In the genomic region with DNA sequence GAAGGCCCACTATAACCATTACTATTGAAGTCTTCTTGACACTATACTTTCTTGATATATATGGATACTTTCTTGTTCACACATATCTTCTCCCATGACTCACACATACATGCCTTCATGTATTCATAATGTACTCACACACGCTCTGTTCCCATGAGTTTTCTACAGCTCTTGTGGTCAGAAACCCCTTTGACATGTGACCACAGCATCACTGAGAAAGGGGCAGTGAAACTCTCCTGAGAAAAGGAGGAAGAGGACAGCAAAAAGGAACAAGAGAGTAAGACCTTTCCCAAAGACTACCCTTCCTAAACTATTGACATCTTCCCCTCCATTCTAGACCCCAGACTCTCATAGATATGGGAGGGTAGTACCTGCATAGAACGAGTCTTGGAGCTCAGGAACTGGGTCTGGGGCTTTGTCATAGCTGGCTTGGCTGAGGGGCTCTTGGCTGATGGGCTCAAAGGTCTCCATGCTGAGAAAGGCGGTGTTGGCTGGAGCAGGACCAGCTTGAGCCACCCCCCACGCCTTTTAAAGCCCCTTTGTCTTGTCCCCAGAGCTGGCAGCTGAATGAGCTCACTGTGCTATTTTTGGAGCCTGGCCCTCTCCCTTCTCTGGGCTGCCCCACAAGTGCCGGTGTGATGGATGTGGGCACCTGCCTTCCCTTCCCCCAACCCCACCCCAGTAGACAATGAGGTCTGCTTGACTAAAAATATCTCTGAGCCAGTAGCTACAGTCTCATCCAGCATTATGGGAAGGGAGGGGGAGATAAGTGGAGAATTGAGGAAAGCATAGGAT, we compare ENCODE assay signal across 12 cellular contexts. TPM values are rescaled to one million over a fixed set of nuclear protein-coding genes. Genes with fewer than 3 reads are reported as not detected.
A peak's percentile ranks its signal among the peaks of the same experiment; 100 is the strongest.
DNase-seq lines count a peak whose midpoint lies in the region; ATAC-seq and TF ChIP-seq lines count a peak whose summit lies in the region.
"Had no signal": no experiment of that assay in that cellular context is flagged by ENCODE, and none has a peak within 500 bp of the region (broad histone marks: within the 10 kb centered on the region; RNA-seq: fewer than 3 reads in every experiment).

No MANE protein-coding gene starts in this region.

- no peaks in the 10 kb centered on the region for H3K9me2 ChIP-seq in Karpas-422 (replicated peaks; ENCODE audit: insufficient read depth, low read length)

- in situ Hi-C loops in GM13977 (cut with MboI; ENCODE audit: low pct_unique_long_range_greater_than_20kb, low sequenced_read_pairs, unreplicated experiment): no loop called here

- WGBS in psoas muscle, 3 donors: 24 to 32% (median 25%) methylated on average over 5 of the region's 5 CpGs

- H3K36me3 Mint-ChIP-seq in chondrocyte (ENCODE audit: low read depth): no peaks in the 10 kb centered on the region

- peak overlapping the region; percentile 58 for H3K27ac Mint-ChIP-seq in chondrocyte (ENCODE audit: unreplicated experiment)

- ATAC-seq in psoas muscle: peak; percentile 71 to 81 (median 78)
- no peak for ATAC-seq in HG02642 (IDR thresholded peaks at IDR 0.05; ENCODE audit: poor library complexity, unreplicated experiment)
- ATAC-seq in HG03175 (IDR thresholded peaks at IDR 0.05; ENCODE audit: unreplicated experiment): no peak

- H3K36me3 ChIP-seq in Karpas-422 (ENCODE audit: insufficient read depth, low read length) (no peaks in the 10 kb centered on the region), psoas muscle (ENCODE audit: insufficient read depth in 1 of 2, low read depth in 1 of 2) (peaks cover 0 to 33% of the 10 kb centered on the region in 2 donors)
- H3K36me3 ChIP-seq: tibial nerve had no signal

- DNase-seq in GM13977 (ENCODE audit: low spot score) (peak; percentile 74), Karpas-422 (peak; percentile 34), chondrocyte (ENCODE audit: low spot score) (no peak), psoas muscle (peak; percentile 81 to 94), dermis blood vessel endothelial cell (no peak), NCI-H1048 (lab: John Stamatoyannopoulos, UW) (no peak)
- DNase-seq: activated T-cell treated with anti-CD3 and anti-CD28 coated beads, Interleukin-2, amount 50 U/mL, for 1 hour had no signal

- H3K9ac ChIP-seq in Karpas-422 (ENCODE audit: low read length): no peak overlapping the region

- no peak for TF ChIP-seq CTCF in GM13977 (IDR thresholded peaks at IDR 0.05; ENCODE audit: extremely low read depth, insufficient read depth, missing control alignments)
- TF ChIP-seq CTCF in chondrocyte (IDR thresholded peaks at IDR 0.05): no peak
- TF ChIP-seq CTCF in psoas muscle (IDR thresholded peaks at IDR 0.05): no peak

- H3K27me3 Mint-ChIP-seq in chondrocyte (ENCODE audit: low read depth): no peaks in the 10 kb centered on the region

- no peak overlapping the region for H3K4me3 Mint-ChIP-seq in chondrocyte (ENCODE audit: unreplicated experiment)

- H3K4me2 ChIP-seq in Karpas-422 (ENCODE audit: low read depth, low read length, poor library complexity, severe bottlenecking): no peak overlapping the region

- no peaks in the 10 kb centered on the region for H3K27me3 ChIP-seq in Karpas-422 (ENCODE audit: low read length)
- H3K27me3 ChIP-seq in psoas muscle (ENCODE audit: insufficient read depth in 3 of 3, low read length in 2 of 3): no peaks in the 10 kb centered on the region
- H3K27me3 ChIP-seq: tibial nerve had no signal

- H4K20me1 ChIP-seq in Karpas-422 (ENCODE audit: insufficient read depth, low read depth, low read length): no peaks in the 10 kb centered on the region

- H3K4me3 ChIP-seq in Karpas-422 (ENCODE audit: low read length) (no peak overlapping the region), psoas muscle (peak overlapping the region; percentile 73)
- H3K4me3 ChIP-seq: tibial nerve had no signal

- H3K9me3 ChIP-seq in Karpas-422 (ENCODE audit: low read length) (no peaks in the 10 kb centered on the region), psoas muscle (no peaks in the 10 kb centered on the region)
- H3K9me3 ChIP-seq: tibial nerve had no signal

- H3K79me2 ChIP-seq in Karpas-422 (ENCODE audit: low read length): no peaks in the 10 kb centered on the region

- peaks cover 27% of the 10 kb centered on the region for H3K4me1 Mint-ChIP-seq in chondrocyte (ENCODE audit: low read depth)

- H3K9me3 Mint-ChIP-seq in chondrocyte (ENCODE audit: low read depth): no peaks in the 10 kb centered on the region

- H3K27ac ChIP-seq in Karpas-422 (ENCODE audit: low read length) (no peak overlapping the region), psoas muscle (peak overlapping the region; percentile 98)
- H3K27ac ChIP-seq: tibial nerve had no signal

- H3K4me1 ChIP-seq in Karpas-422 (ENCODE audit: low read length) (peaks cover 8% of the 10 kb centered on the region; the same call in 1 of the 2 replicates), psoas muscle (peaks cover 58% of the 10 kb centered on the region)

- intact Hi-C loops in psoas muscle (cut with DNase I): loop anchor here in 1 of 2 donors (5.0 kb wide), 1 partner anchor 82 kb away; no protein-coding TSS in a partner anchor

- H2AFZ ChIP-seq in Karpas-422 (ENCODE audit: low read length): no peak overlapping the region

RNA-seq across cellular contexts. Expression of a gene that starts 5.1 kb away (rescaled TPM):
- not detected in 2 replicates for total RNA-seq in Karpas-422 (2014; rRNA removed; shearing (Covaris generic); ENCODE audit: low replicate concordance)
- total RNA-seq in chondrocyte (0.13 to 0.45 TPM in 2 of 3 replicates, not detected in the other), psoas muscle (100 to 1,000 TPM; 132 to 289 (median 185) TPM), dermis blood vessel endothelial cell (under 0.01 TPM in 1 of 2 replicates, not detected in the other)
- polyA plus RNA-seq in psoas muscle: 10 to 100 TPM in 2 of 3 donors, 1 to 10 TPM in 1; 8.8 to 60.7 (median 27.3) TPM
- total RNA-seq: frontal cortex, renal cortical epithelial cell, tibial nerve had no signal

RNA-seq across cellular contexts. Expression of a gene that starts 9.5 kb away (rescaled TPM):
- not detected in 2 replicates for total RNA-seq in Karpas-422 (2014; rRNA removed; shearing (Covaris generic); ENCODE audit: low replicate concordance)
- total RNA-seq in chondrocyte: 4.2 to 18.4 TPM (median 5.2 TPM) in 3 replicates
- total RNA-seq in psoas muscle: 1,000 to 10,000 TPM in 3 of 4 donors, 100 to 1,000 TPM in 1; 805 to 1,915 (median 1,417) TPM
- 1,000 to 10,000 TPM in 1 of 3 donors, 100 to 1,000 TPM in 2; 318 to 1,157 (median 878) TPM for polyA plus RNA-seq in psoas muscle
- not detected in 2 replicates for total RNA-seq in dermis blood vessel endothelial cell

RNA-seq across cellular contexts. Expression of a gene that starts 47.2 kb away (rescaled TPM):
- total RNA-seq in Karpas-422 (2014; rRNA removed; shearing (Covaris generic); ENCODE audit: low replicate concordance): 6.7 and 8.1 TPM in 2 replicates
- total RNA-seq in chondrocyte (2.9 to 5.2 TPM (median 3.9 TPM) in 3 replicates), psoas muscle (1 to 10 TPM; 1.4 to 3.6 (median 2.9) TPM), dermis blood vessel endothelial cell (1.9 and 2.1 TPM in 2 replicates)
- polyA plus RNA-seq in psoas muscle: 1 to 10 TPM; 2.1 to 2.3 (median 2.2) TPM

RNA-seq across cellular contexts. Expression of a gene that starts 59.6 kb away (rescaled TPM):
- 8.2 and 10.7 TPM in 2 replicates for total RNA-seq in Karpas-422 (2014; rRNA removed; shearing (Covaris generic); ENCODE audit: low replicate concordance)
- 5.8 to 11.6 TPM (median 6.5 TPM) in 3 replicates for total RNA-seq in chondrocyte
- 100 to 1,000 TPM in 2 of 4 donors, 10 to 100 TPM in 2; 47.7 to 216 (median 110) TPM for total RNA-seq in psoas muscle
- polyA plus RNA-seq in psoas muscle: 10 to 100 TPM; 32.6 to 94.3 (median 65.9) TPM
- total RNA-seq in dermis blood vessel endothelial cell: 8.8 and 10.1 TPM in 2 replicates

Comparison
In these comparisons a context has a peak if more than half of its experiments do, and no peak if none do; other contexts are left out.
1. DNase-seq: peak in GM13977 (single experiment), Karpas-422 (single experiment) and psoas muscle (2 of 2); none in chondrocyte (single experiment), dermis blood vessel endothelial cell (single experiment) and NCI-H1048 (single experiment).
2. ATAC-seq: peak in psoas muscle (4 of 4); none in HG02642 (single experiment) and HG03175 (single experiment).
3. RNA of a gene that starts 5.1 kb away (total RNA-seq): 132 to 289 TPM in psoas muscle; 0.13 to 0.45 TPM in chondrocyte, not detected in Karpas-422 and under 0.01 TPM in dermis blood vessel endothelial cell; every median in the first group is over 10 times any median in the second.
4. RNA of a gene that starts 9.5 kb away (total RNA-seq): 805 to 1,915 TPM in psoas muscle; 4.2 to 18.4 TPM in chondrocyte, not detected in Karpas-422 and not detected in dermis blood vessel endothelial cell; every median in the first group is over 10 times any median in the second.